Comparison of ENCODE assay signal across 1 cellular context in genomic region chr19:7783991-7784421, GRCh38.
TF ChIP-seq lines count a peak whose summit lies in the region.

No MANE protein-coding gene starts in this region.

TF ChIP-seq in Ishikawa, 13 proteins besides CTCF, POLR2A, EP300 and RAD21 (continued from another document):
- peak; percentile 79 for TF ChIP-seq REST (IDR thresholded peaks at IDR 0.05; ENCODE audit: low read depth)
TF ChIP-seq in Ishikawa: peak in this region for 2.
